Comparison of ENCODE assay signal across 19 cellular contexts in the genomic region with DNA sequence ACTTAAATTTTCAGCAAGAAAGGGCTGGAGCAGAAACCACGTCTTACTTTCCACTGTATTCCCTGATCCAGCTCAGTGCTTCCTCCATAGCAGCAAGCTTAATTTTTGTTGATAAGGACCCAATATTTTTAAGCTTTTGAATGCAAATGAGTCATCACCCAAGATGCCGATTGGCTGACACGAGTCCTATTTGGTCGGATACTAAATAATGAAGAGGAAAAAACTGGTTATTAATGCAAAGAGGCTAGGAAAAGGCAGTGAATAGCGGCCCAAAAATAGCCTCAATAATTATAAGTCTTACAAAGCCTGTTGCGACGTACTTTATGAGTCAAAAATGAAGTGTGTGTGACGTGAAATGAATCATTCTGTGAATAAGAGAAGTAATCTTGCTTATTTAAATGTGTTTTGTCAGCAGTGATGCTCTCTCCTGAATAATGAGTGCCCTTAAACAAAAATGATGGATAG. TPM values are rescaled to one million over a fixed set of nuclear protein-coding genes. Genes with fewer than 3 reads are reported as not detected.
DNase-seq lines count a peak whose midpoint lies in the region; TF ChIP-seq lines count a peak whose summit lies in the region.
"Had no signal": no experiment of that assay in that cellular context is flagged by ENCODE, and none has a peak within 500 bp of the region (broad histone marks: within the 10 kb centered on the region; RNA-seq: fewer than 3 reads in every experiment).

No MANE protein-coding gene starts in this region.

- peak; percentile 48 for DNase-seq in CD1c-positive myeloid dendritic cell (ENCODE audit: extremely low spot score)
- peak; percentile 51 for DNase-seq in RKO (ENCODE audit: low spot score)
- DNase-seq in fibroblast of gingiva (ENCODE audit: low read depth) = peak; percentile 2
- no peak for DNase-seq in smooth muscle cell (lab: John Stamatoyannopoulos, UW; ENCODE audit: unreplicated experiment)
- no peak for DNase-seq in CD4-positive, alpha-beta memory T cell
- no peak for DNase-seq in cerebellar cortex (ENCODE audit: low spot score)
- DNase-seq in NCI-H446 (lab: John Stamatoyannopoulos, UW) = no peak
- DNase-seq: activated CD4-positive, alpha-beta T cell treated with anti-CD3 and anti-CD28 coated beads, Interleukin-2, amount 10 ng/mL, durations not matched to agents 24 days and 14 days; erythroblast; GF-D8; H9; heart left ventricle; NCI-H1930; nucleus accumbens; retina had no signal

- WGBS in smooth muscle cell (ENCODE audit: low lambda C conversion rate) = 28% methylated on average over 8 of the region's 8 CpGs

- peaks cover 0 to 2% (median 0%) of the 10 kb centered on the region in 4 donors for H3K4me1 Mint-ChIP-seq in CD4-positive, alpha-beta memory T cell
- H3K4me1 Mint-ChIP-seq: activated CD4-positive, alpha-beta T cell treated with anti-CD3 and anti-CD28 coated beads, Interleukin-2, amount 10 ng/mL, durations not matched to agents 24 days and 14 days; H9 had no signal

- no peaks in the 10 kb centered on the region for H3F3A ChIP-seq in smooth muscle cell (ENCODE audit: low read depth)

- H3K4me3 Mint-ChIP-seq in CD4-positive, alpha-beta memory T cell = no peak overlapping the region
- H3K4me3 Mint-ChIP-seq: activated CD4-positive, alpha-beta T cell treated with anti-CD3 and anti-CD28 coated beads, Interleukin-2, amount 10 ng/mL, durations not matched to agents 24 days and 14 days; H9 had no signal

- H3K27me3 Mint-ChIP-seq in CD4-positive, alpha-beta memory T cell = peaks cover 0 to 5% of the 10 kb centered on the region in 2 donors

- no peaks in the 10 kb centered on the region for H4K20me1 ChIP-seq in smooth muscle cell (ENCODE audit: low read depth)
- H4K20me1 ChIP-seq: BLaER1 treated with 17β-estradiol and CSF1 and Interleukin-3, amounts not matched to agents 10 nM and 100 nM had no signal

- no peak for TF ChIP-seq CTCF in smooth muscle cell (IDR thresholded peaks at IDR 0.05; ENCODE audit: borderline replicate concordance, insufficient read depth, poor library complexity, severe bottlenecking)

- H3K79me2 ChIP-seq in smooth muscle cell (ENCODE audit: low read depth) = no peaks in the 10 kb centered on the region

- no peak overlapping the region for H3K4me3 ChIP-seq in smooth muscle cell
- no peak overlapping the region for H3K4me3 ChIP-seq in CD4-positive, alpha-beta memory T cell (ENCODE audit: low read length in 2 of 2)
- H3K4me3 ChIP-seq: BLaER1 treated with 17β-estradiol and CSF1 and Interleukin-3, amounts not matched to agents 10 nM and 100 nM; cardiac muscle cell; heart left ventricle had no signal

- H3K27ac ChIP-seq in smooth muscle cell (ENCODE audit: low read depth) = peak overlapping the region; percentile 79
- H3K27ac ChIP-seq in CD4-positive, alpha-beta memory T cell (ENCODE audit: low read depth, low read length) = no peak overlapping the region
- H3K27ac ChIP-seq: BLaER1 treated with 17β-estradiol and CSF1 and Interleukin-3, amounts not matched to agents 10 nM and 100 nM; cardiac muscle cell; heart left ventricle had no signal

- POLR2A ChIA-PET in CD4-positive, alpha-beta memory T cell (lab: Charles Lee; ENCODE audit: partially characterized antibody) = no interaction called here

- H2AFZ ChIP-seq in smooth muscle cell (ENCODE audit: low read depth) = peak overlapping the region; percentile 0

- H3K9me3 ChIP-seq in smooth muscle cell (replicated peaks; ENCODE audit: low read depth) = no peaks in the 10 kb centered on the region
- H3K9me3 ChIP-seq in CD4-positive, alpha-beta memory T cell (ENCODE audit: control insufficient read depth in 1 of 2, low read length in 2 of 2) = no peaks in the 10 kb centered on the region

- H3K4me2 ChIP-seq in smooth muscle cell = peak overlapping the region; percentile 54

- intact Hi-C loops in CD4-positive, alpha-beta memory T cell (cut with micrococcal nuclease) = no loop called here

- H3K36me3 Mint-ChIP-seq in CD4-positive, alpha-beta memory T cell = no peaks in the 10 kb centered on the region

- H3K27ac Mint-ChIP-seq in CD4-positive, alpha-beta memory T cell = no peak overlapping the region
- H3K27ac Mint-ChIP-seq: activated CD4-positive, alpha-beta T cell treated with anti-CD3 and anti-CD28 coated beads, Interleukin-2, amount 10 ng/mL, durations not matched to agents 24 days and 14 days; activated T-helper 2 cell treated with anti-CD3 and anti-CD28 coated beads, Interferon-gamma antibody, Interleukin-2, Interleukin-4, amounts not matched to agents 10 μg/mL and 5 μg/mL and 100 μg/mL, durations not matched to agents 14 hours and 24 hours and 36 hours; H9 had no signal

- H3K4me1 ChIP-seq in smooth muscle cell (ENCODE audit: low read depth) = peaks cover 5% of the 10 kb centered on the region
- no peaks in the 10 kb centered on the region for H3K4me1 ChIP-seq in CD4-positive, alpha-beta memory T cell (ENCODE audit: insufficient read depth, low read length)
- H3K4me1 ChIP-seq: heart left ventricle had no signal

- no peaks in the 10 kb centered on the region for H3K27me3 ChIP-seq in smooth muscle cell (ENCODE audit: low read depth)
- H3K27me3 ChIP-seq in CD4-positive, alpha-beta memory T cell (ENCODE audit: insufficient read depth, low read length) = no peaks in the 10 kb centered on the region
- H3K27me3 ChIP-seq: BLaER1 treated with 17β-estradiol and CSF1 and Interleukin-3, amounts not matched to agents 10 nM and 100 nM; cardiac muscle cell had no signal

- peaks cover 0 to 2% (median 0%) of the 10 kb centered on the region in 8 donors for H3K9me3 Mint-ChIP-seq in CD4-positive, alpha-beta memory T cell
- H3K9me3 Mint-ChIP-seq: activated CD4-positive, alpha-beta T cell treated with anti-CD3 and anti-CD28 coated beads, Interleukin-2, amount 10 ng/mL, durations not matched to agents 24 days and 14 days; activated T-helper 2 cell treated with anti-CD3 and anti-CD28 coated beads, Interferon-gamma antibody, Interleukin-2, Interleukin-4, amounts not matched to agents 10 μg/mL and 5 μg/mL and 100 μg/mL, durations not matched to agents 14 hours and 24 hours and 36 hours; H9 had no signal

- no peaks in the 10 kb centered on the region for H3K36me3 ChIP-seq in smooth muscle cell (ENCODE audit: low read depth)
- H3K36me3 ChIP-seq in CD4-positive, alpha-beta memory T cell (ENCODE audit: insufficient read depth, low read length) = no peaks in the 10 kb centered on the region
- H3K36me3 ChIP-seq: BLaER1 treated with 17β-estradiol and CSF1 and Interleukin-3, amounts not matched to agents 10 nM and 100 nM; cardiac muscle cell; heart left ventricle had no signal

- H3K9ac ChIP-seq in smooth muscle cell (ENCODE audit: low read depth) = no peak overlapping the region
- H3K9ac ChIP-seq: BLaER1 treated with 17β-estradiol and CSF1 and Interleukin-3, amounts not matched to agents 10 nM and 100 nM had no signal

- CTCF ChIA-PET in CD4-positive, alpha-beta memory T cell (lab: Charles Lee; ENCODE audit: partially characterized antibody) = interaction anchor here (1.2 kb wide), 1 partner anchor 43 kb away, joined by 4 read pairs; no protein-coding TSS in a partner anchor

RNA-seq across cellular contexts. Expression of a gene that starts 46.9 kb away (rescaled TPM):
- total RNA-seq in smooth muscle cell = 5.3 and 8.9 TPM in 2 replicates
- polyA plus RNA-seq in smooth muscle cell = 1.3 and 10.0 TPM in 2 replicates
- not detected for total RNA-seq in CD4-positive, alpha-beta memory T cell
- polyA plus RNA-seq in CD4-positive, alpha-beta memory T cell = not detected
- total RNA-seq: cardiac muscle cell, H9, NCI-H460 had no signal
- polyA plus RNA-seq: cardiac muscle cell had no signal

Comparison
In these comparisons a context has a peak if more than half of its experiments do, and no peak if none do; other contexts are left out.
1. DNase-seq: peak in CD1c-positive myeloid dendritic cell (single experiment), RKO (single experiment) and fibroblast of gingiva (single experiment); none in smooth muscle cell (single experiment), CD4-positive, alpha-beta memory T cell (0 of 5), cerebellar cortex (single experiment) and NCI-H446 (0 of 2).